Comparison of ENCODE assay signal across 2 cellular contexts in genomic region chr1:177558372-177558771, GRCh38.
A peak's percentile ranks its signal among the peaks of the same experiment; 100 is the strongest.
TF ChIP-seq lines count a peak whose summit lies in the region.

No MANE protein-coding gene starts in this region.

TF ChIP-seq in HepG2, 621 proteins besides CTCF, POLR2A, EP300 and RAD21:
- TF ChIP-seq HNF1A (IDR thresholded peaks at IDR 0.05; ENCODE audit: low read depth): no peak
- TF ChIP-seq HNF1A (CRISPR knock-in tag; IDR thresholded peaks at IDR 0.05; ENCODE audit: borderline replicate concordance): no peak
- TF ChIP-seq MAFF (IDR thresholded peaks at IDR 0.05; ENCODE audit: low read depth, low read length): peak; percentile 41; the same call in 1 of the 2 replicates
- peak; percentile 45 to 73 for TF ChIP-seq MAFK (conservative IDR thresholded peaks at IDR 0.05 in 1 of 2, IDR thresholded peaks at IDR 0.05 in 1 of 2; ENCODE audit: low read length in 2 of 2)

TF ChIP-seq in K562, 482 proteins besides CTCF, POLR2A, EP300 and RAD21:
- TF ChIP-seq NR0B1 (IDR thresholded peaks at IDR 0.05; ENCODE audit: partially characterized antibody): no peak
- no peak for TF ChIP-seq RBBP5 (IDR thresholded peaks at IDR 0.05; ENCODE audit: borderline replicate concordance, insufficient read depth, low read length, poor library complexity, severe bottlenecking)
- no peak for TF ChIP-seq ZHX1 (conservative IDR thresholded peaks at IDR 0.05; ENCODE audit: low read length)
- no peak for TF ChIP-seq TFAP4 (CRISPR knock-in tag; IDR thresholded peaks at IDR 0.05; ENCODE audit: borderline replicate concordance)
- TF ChIP-seq MAFF (IDR thresholded peaks at IDR 0.05; ENCODE audit: low read length): peak; percentile 8; the same call in 1 of the 2 replicates
- no peak for TF ChIP-seq KDM1A (IDR thresholded peaks at IDR 0.05)
